8 cellular contexts compared by ENCODE assay signal in the genomic region with DNA sequence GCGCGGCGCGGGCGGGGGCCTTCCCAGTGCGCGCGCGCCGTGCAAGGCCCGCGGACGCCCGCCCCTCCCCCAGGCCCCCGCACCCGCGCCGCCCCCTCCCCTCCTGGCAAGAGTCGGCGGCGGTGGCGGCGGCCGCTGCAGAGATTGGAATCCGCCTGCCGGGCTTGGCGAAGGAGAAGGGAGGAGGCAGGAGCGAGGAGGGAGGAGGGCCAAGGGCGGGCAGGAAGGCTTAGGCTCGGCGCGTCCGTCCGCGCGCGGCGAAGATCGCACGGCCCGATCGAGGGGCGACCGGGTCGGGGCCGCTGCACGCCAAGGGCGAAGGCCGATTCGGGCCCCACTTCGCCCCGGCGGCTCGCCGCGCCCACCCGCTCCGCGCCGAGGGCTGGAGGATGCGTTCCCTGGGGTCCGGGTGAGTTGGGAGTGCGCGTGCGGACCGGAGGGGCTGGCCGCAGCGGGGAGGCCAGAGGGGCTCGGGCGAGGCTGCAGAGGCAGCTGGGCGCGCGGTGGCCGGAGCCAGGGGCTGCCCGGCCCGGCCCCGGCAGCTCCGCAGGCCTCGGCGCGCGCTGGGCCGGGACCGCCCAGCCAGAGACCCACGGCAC. TPM values are rescaled to one million over a fixed set of nuclear protein-coding genes. Genes with fewer than 3 reads are reported as not detected.
DNase-seq lines count a peak whose midpoint lies in the region; ATAC-seq, FAIRE-seq and TF ChIP-seq lines count a peak whose summit lies in the region.

A gene (plus strand): TSS at position 109 of the 599 bp plus-strand sequence. CDS start 119,400 bp downstream, outside the sequence.

- 0 out of 2 replicates have a peak, but pooled peaks cover 6% of the 10 kb centered on the region for H3K79me1 ChIP-seq in H1 (ENCODE audit: low read depth, low read length)

- no peaks in the 10 kb centered on the region for H3K9me2 ChIP-seq in PC-9 (ENCODE audit: insufficient read depth)

- H4K20me1 ChIP-seq in PC-9 (ENCODE audit: insufficient read depth) (no peaks in the 10 kb centered on the region), H1 (replicated peaks in 1 of 2; ENCODE audit: control insufficient read depth in 1 of 2, insufficient read depth in 2 of 2, low read length in 2 of 2) (peaks cover 8 to 14% of the 10 kb centered on the region in 2 experiments)

- peaks cover 5% of the 10 kb centered on the region; the same call in 1 of the 2 replicates for H3K23me2 ChIP-seq in H1 (ENCODE audit: low read depth, low read length)

- peaks cover 33% of the 10 kb centered on the region for H3K27me3 Mint-ChIP-seq in activated naive CD4-positive, alpha-beta T cell treated with anti-CD3 and anti-CD28 coated beads for 36 hours (ENCODE audit: low read depth)

- peak within 1 kb of the TSS; percentile 97 for H4K8ac ChIP-seq in H1 (ENCODE audit: extremely low read depth, insufficient read depth, low read length)

- no peak within 1 kb of the TSS for H2BK20ac ChIP-seq in H1 (ENCODE audit: low read length)

- peak within 1 kb of the TSS; percentile 82 for H2BK5ac ChIP-seq in H1 (ENCODE audit: low read depth, low read length)

- H2AK5ac ChIP-seq in H1 (ENCODE audit: low read depth, low read length) = peak within 1 kb of the TSS; percentile 45; the same call in 1 of the 2 replicates

- intact Hi-C loops in activated naive CD4-positive, alpha-beta T cell treated with anti-CD3 and anti-CD28 coated beads for 36 hours (cut with micrococcal nuclease) = loop anchor here (1.0 to 5.0 kb wide), 4 partner anchors 42 to 354 kb away; a partner anchor contains a TSS
- intact Hi-C loops in PC-9 (cut with micrococcal nuclease; ENCODE audit: unreplicated experiment) = loop anchor here (2.0 to 5.0 kb wide), 3 partner anchors 36 to 336 kb away; no protein-coding TSS in a partner anchor

- H4K5ac ChIP-seq in H1 (ENCODE audit: insufficient read length, low read depth, low read length) = peak within 1 kb of the TSS; percentile 89

- peak within 1 kb of the TSS; percentile 84 for H3K4me3 Mint-ChIP-seq in activated naive CD4-positive, alpha-beta T cell treated with anti-CD3 and anti-CD28 coated beads for 36 hours

- DNase-seq in activated naive CD4-positive, alpha-beta T cell treated with anti-CD3 and anti-CD28 coated beads for 36 hours = no peak
- DNase-seq in activated naive CD4-positive, alpha-beta T cell treated with anti-CD3 and anti-CD28 coated beads, Interleukin-2, amount 50 U/mL, for 16 hours = no peak
- peak in 1 of 2 experiments; percentile 87 for DNase-seq in PC-9
- no peak for DNase-seq in H1 (ENCODE audit: low read depth in 1 of 2, low spot score in 2 of 2)
- DNase-seq in dermis blood vessel endothelial cell = no peak
- no peak for DNase-seq in SIG-M5 treated with dmso at 0.1 percent for 504 hours (lab: John Stamatoyannopoulos, UW; ENCODE audit: unreplicated experiment)

- H3K9ac ChIP-seq in H1 (replicated peaks in 1 of 4; ENCODE audit: extremely low read depth in 1 of 4, low read depth in 3 of 4, low read length in 3 of 4) (peak within 1 kb of the TSS; percentile 92 to 99 (median 95)), muscle layer of colon (ENCODE audit: low read length) (peak within 1 kb of the TSS; percentile 96)

- H3K4ac ChIP-seq in H1 (replicated peaks; ENCODE audit: insufficient read length, low read depth, low read length) = peak within 1 kb of the TSS; percentile 97

- TF ChIP-seq CTCF in PC-9 (conservative IDR thresholded peaks at IDR 0.05) = no peak
- TF ChIP-seq CTCF in H1 (IDR thresholded peaks at IDR 0.05; ENCODE audit: control extremely low read depth in 1 of 3, insufficient read depth in 1 of 3, low read depth in 1 of 3, low read length in 3 of 3) = no peak

- H3K9me3 ChIP-seq in PC-9 (ENCODE audit: insufficient read depth, low read depth) (no peaks in the 10 kb centered on the region), H1 (ENCODE audit: insufficient read depth in 2 of 2, low read depth in 1 of 2, low read length in 1 of 2) (no peaks in the 10 kb centered on the region), muscle layer of colon (ENCODE audit: low read length) (no peaks in the 10 kb centered on the region)

- CTCF ChIA-PET in activated naive CD4-positive, alpha-beta T cell treated with anti-CD3 and anti-CD28 coated beads for 36 hours (lab: Charles Lee) = interaction anchor here (1.5 kb wide), 1 partner anchor 45 kb away, joined by 4 read pairs; no protein-coding TSS in a partner anchor
- CTCF ChIA-PET in PC-9 (lab: Charles Lee) (no interaction called here), H1 (lab: Charles Lee; ENCODE audit: partially characterized antibody) (interaction anchor here (1.5 to 3.5 kb wide), 4 partner anchors 13 to 142 kb away, joined by 3 to 11 read pairs (median 6); no protein-coding TSS in a partner anchor)

- H3K27me3 ChIP-seq in PC-9 (ENCODE audit: insufficient read depth, low read depth) = no peaks in the 10 kb centered on the region
- H3K27me3 ChIP-seq in H1 (replicated peaks in 1 of 4; ENCODE audit: control insufficient read depth in 3 of 4, extremely low read depth in 1 of 4, insufficient read depth in 3 of 4, low read length in 3 of 4) = no peaks in the 10 kb centered on the region
- no peaks in the 10 kb centered on the region for H3K27me3 ChIP-seq in muscle layer of colon (ENCODE audit: control insufficient read depth in 1 of 2, insufficient read depth in 2 of 2, low read length in 2 of 2)

- H3K23ac ChIP-seq in H1 (ENCODE audit: insufficient read length) = no peak within 1 kb of the TSS

- POLR2A ChIA-PET in PC-9 (lab: Charles Lee; ENCODE audit: unreplicated experiment) (interaction anchor here (0.6 kb wide), 1 partner anchor 1594 kb away, joined by 5 read pairs; no protein-coding TSS in a partner anchor), H1 (lab: Charles Lee; ENCODE audit: partially characterized antibody) (interaction anchor here (0.6 to 6.1 kb wide), 30 partner anchors 9 to 336 kb away, joined by 3 to 54 read pairs (median 4); no protein-coding TSS in a partner anchor)

- H3K4me1 ChIP-seq in PC-9 (replicated peaks; ENCODE audit: insufficient read depth) (peaks cover 26% of the 10 kb centered on the region), H1 (replicated peaks in 1 of 4; ENCODE audit: control insufficient read depth in 3 of 4, insufficient read depth in 4 of 4, low read length in 3 of 4) (peaks cover 3 to 18% (median 10%) of the 10 kb centered on the region in 4 experiments), muscle layer of colon (ENCODE audit: insufficient read depth, low read length) (peaks cover 37% of the 10 kb centered on the region)

- ATAC-seq in HG02798 (IDR thresholded peaks at IDR 0.05; ENCODE audit: poor library complexity, unreplicated experiment) = peak; percentile 38

- H3K14ac ChIP-seq in H1 (ENCODE audit: insufficient read length) = no peak within 1 kb of the TSS

- H2BK120ac ChIP-seq in H1 (replicated peaks; ENCODE audit: low read depth, low read length) = peak within 1 kb of the TSS; percentile 5

- H3K27ac ChIP-seq in PC-9 (peak within 1 kb of the TSS; percentile 70), H1 (ENCODE audit: low read depth, low read length) (peak within 1 kb of the TSS; percentile 88), muscle layer of colon (ENCODE audit: low read depth, low read length) (peak within 1 kb of the TSS; percentile 99)

- H3K79me2 ChIP-seq in PC-9 (ENCODE audit: low read depth) = peaks cover 60% of the 10 kb centered on the region
- H3K79me2 ChIP-seq in H1 (ENCODE audit: control insufficient read depth in 1 of 2, insufficient read depth in 2 of 2, low read length in 2 of 2) = peaks cover 37 to 76% of the 10 kb centered on the region in 2 experiments

- WGBS in H1 (ENCODE audit: extremely low coverage in 1 of 2, insufficient coverage in 1 of 2, insufficient read length in 1 of 2, insufficient replicate concordance in 2 of 2, low coverage in 1 of 2, low lambda C conversion rate in 2 of 2, missing lambda C conversion rate in 1 of 2), 2 experiments = 1% methylated on average over 39 of the region's 85 CpGs; no CpG with 5 or more reads in 1 of the 2 experiments

- peak within 1 kb of the TSS; percentile 85 for H2BK12ac ChIP-seq in H1 (ENCODE audit: low read depth, low read length)

- no TSS peak for BruUV-seq in PC-9 (replicated peaks; lab: Mats Ljungman, UMichigan)

- no peak for TF ChIP-seq EP300 in H1 (IDR thresholded peaks at IDR 0.05; ENCODE audit: borderline replicate concordance in 1 of 2, low read depth in 2 of 2, low read length in 2 of 2)

- TF ChIP-seq POLR2A in H1 (IDR thresholded peaks at IDR 0.05; ENCODE audit: control extremely low read depth in 1 of 2, low read depth in 2 of 2, low read length in 2 of 2) = peak in 1 of 2 experiments; percentile 56; a peak in 1 of 3 replicates

- H3K4me2 ChIP-seq in PC-9 = peak within 1 kb of the TSS; percentile 83
- peak within 1 kb of the TSS; percentile 77 to 90 for H3K4me2 ChIP-seq in H1 (ENCODE audit: insufficient read depth in 1 of 2, low read depth in 2 of 2, low read length in 2 of 2)

- peak within 1 kb of the TSS; percentile 78 for H3K4me3 ChIP-seq in PC-9
- peak within 1 kb of the TSS; percentile 84 to 99 (median 92) for H3K4me3 ChIP-seq in H1 (ENCODE audit: extremely low read depth in 1 of 4, insufficient read depth in 2 of 4, low read depth in 3 of 4, low read length in 4 of 4)
- H3K4me3 ChIP-seq in muscle layer of colon (ENCODE audit: low read depth in 1 of 2, low read length in 2 of 2) = peak within 1 kb of the TSS; percentile 83 to 92

- peak within 1 kb of the TSS; percentile 78 for H3K18ac ChIP-seq in H1 (ENCODE audit: extremely low read depth, low read length)

- no peaks in the 10 kb centered on the region for H3K36me3 ChIP-seq in PC-9 (ENCODE audit: low read depth)
- no peaks in the 10 kb centered on the region for H3K36me3 ChIP-seq in H1 (ENCODE audit: control insufficient read depth in 2 of 4, insufficient read depth in 4 of 4, low read length in 3 of 4)
- no peaks in the 10 kb centered on the region for H3K36me3 ChIP-seq in muscle layer of colon (ENCODE audit: insufficient read depth, low read length)

- H3F3A ChIP-seq in PC-9 (ENCODE audit: insufficient read depth, low read depth) = peaks cover 7% of the 10 kb centered on the region; the same call in 1 of the 2 replicates

- peak within 1 kb of the TSS; percentile 82 for H4K91ac ChIP-seq in H1 (replicated peaks; ENCODE audit: insufficient read length, low read length)

- peak within 1 kb of the TSS; percentile 21 for H3K27ac Mint-ChIP-seq in activated naive CD4-positive, alpha-beta T cell treated with anti-CD3 and anti-CD28 coated beads for 36 hours

- H2AFZ ChIP-seq in PC-9 = peak within 1 kb of the TSS; percentile 89
- H2AFZ ChIP-seq in H1 (ENCODE audit: low read length) = 0 out of 2 replicates have a peak within 1 kb of the TSS, but pooled peaks have one; percentile 5

- H3K4me1 Mint-ChIP-seq in activated naive CD4-positive, alpha-beta T cell treated with anti-CD3 and anti-CD28 coated beads for 36 hours (ENCODE audit: low read depth) = peaks cover 28% of the 10 kb centered on the region

- FAIRE-seq in H1 (lab: Jason Lieb, UNC) = no peak

- H3K36me3 Mint-ChIP-seq in activated naive CD4-positive, alpha-beta T cell treated with anti-CD3 and anti-CD28 coated beads for 36 hours (ENCODE audit: low read depth) = peaks cover 2% of the 10 kb centered on the region

- TF ChIP-seq RAD21 in H1 (IDR thresholded peaks at IDR 0.05 in 1 of 2, conservative IDR thresholded peaks at IDR 0.05 in 1 of 2; ENCODE audit: low read depth in 2 of 2, low read length in 2 of 2) = no peak

- no peak within 1 kb of the TSS for H2BK15ac ChIP-seq in H1 (ENCODE audit: low read length)

- peak within 1 kb of the TSS; percentile 84 for H3K56ac ChIP-seq in H1 (replicated peaks; ENCODE audit: insufficient read length, low read depth, low read length)

- no peaks in the 10 kb centered on the region for H3K9me3 Mint-ChIP-seq in activated naive CD4-positive, alpha-beta T cell treated with anti-CD3 and anti-CD28 coated beads for 36 hours

RNA-seq across cellular contexts. Expression of the gene that starts here (rescaled TPM):
- total RNA-seq in activated naive CD4-positive, alpha-beta T cell treated with anti-CD3 and anti-CD28 coated beads for 36 hours = 1 to 10 TPM; 2.9 to 6.8 TPM
- 20.9 and 24.3 TPM in 2 replicates for total RNA-seq in PC-9 (2021)
- 120 and 129 TPM in 2 replicates for total RNA-seq in H1 (2021; fragmentation: NEBNext Ultra II Directional; extraction: Animal tissue kit (Norgen Biotek cat#: 25700))
- polyA plus RNA-seq in H1 (2011; rRNA removed) = 19.0 and 34.4 TPM in 2 replicates
- polyA plus RNA-seq in H1 (2011; cell fraction: cytosol; rRNA removed) = 41.1 TPM
- 13.5 TPM for polyA plus RNA-seq in H1 (2011; cell fraction: nucleus; rRNA removed)
- 40.9 to 73.5 TPM (median 51.4 TPM) in 4 replicates for polyA plus RNA-seq in H1 (2012, experiment 1 of 2)
- polyA plus RNA-seq in H1 (2012, experiment 2 of 2) = 3.5 TPM
- polyA plus RNA-seq in H1 (2013, experiment 1 of 2) = 67.6 TPM
- 82.8 TPM for polyA plus RNA-seq in H1 (2013, experiment 2 of 2)
- polyA minus RNA-seq in H1 (2011; rRNA and poly(A)+ RNA removed) = 99.8 and 152 TPM in 2 replicates
- 45.4 TPM for polyA minus RNA-seq in H1 (2011; cell fraction: cytosol; rRNA and poly(A)+ RNA removed)
- 52.9 TPM for polyA minus RNA-seq in H1 (2011; cell fraction: nucleus; rRNA and poly(A)+ RNA removed)
- 0.23 and 0.51 TPM in 2 replicates for total RNA-seq in dermis blood vessel endothelial cell
